Comparison of ENCODE assay signal across 31 cellular contexts in genomic region chr7:33070277-33070676, GRCh38.
"Had no signal": no experiment of that assay in that cellular context is flagged by ENCODE, and none has a peak within 500 bp of the region (broad histone marks: within the 10 kb centered on the region; RNA-seq: fewer than 3 reads in every experiment).

No MANE protein-coding gene starts in this region.

- H3K27ac ChIP-seq: adrenal gland, body of pancreas, esophagus muscularis mucosa, foreskin keratinocyte, gastrocnemius medialis, heart left ventricle had no signal

- ATAC-seq: activated CD4-positive, alpha-beta T cell treated with anti-CD3 and anti-CD28 coated beads for 36 hours; activated CD8-positive, alpha-beta memory T cell treated with anti-CD3 and anti-CD28 coated beads, Interleukin-2, amount 10 ng/mL, durations not matched to agents 7 days and 5 days; activated CD8-positive, alpha-beta T cell treated with anti-CD3 and anti-CD28 coated beads, Interleukin-2, amount 10 ng/mL, durations not matched to agents 7 days and 5 days; activated naive CD8-positive, alpha-beta T cell treated with anti-CD3 and anti-CD28 coated beads, Interleukin-2, amount 50 U/mL, for 24 hours; body of pancreas; effector memory CD8-positive, alpha-beta T cell; foreskin keratinocyte; gastrocnemius medialis; heart left ventricle had no signal

- FAIRE-seq: colon had no signal

- H3K36me3 ChIP-seq: adrenal gland, esophagus muscularis mucosa, gastrocnemius medialis, heart left ventricle had no signal

- H3K4me3 ChIP-seq: adrenal gland, body of pancreas, esophagus muscularis mucosa, gastrocnemius medialis, heart left ventricle had no signal

- DNase-seq: activated CD4-positive, alpha-beta memory T cell treated with anti-CD3 and anti-CD28 coated beads for 36 hours; activated CD4-positive, alpha-beta T cell treated with anti-CD3 and anti-CD28 coated beads for 36 hours; activated CD4-positive, alpha-beta T cell treated with anti-CD3 and anti-CD28 coated beads, Interleukin-2, amount 10 ng/mL, durations not matched to agents 24 days and 14 days; activated CD4-positive, CD25-positive, alpha-beta regulatory T cell; activated CD4-positive, CD25-positive, alpha-beta regulatory T cell treated with anti-CD3 and anti-CD28 coated beads, Interleukin-2, amount 50 U/mL, for 72 hours; activated CD8-positive, alpha-beta memory T cell treated with anti-CD3 and anti-CD28 coated beads, Interleukin-2, amount 10 ng/mL, durations not matched to agents 7 days and 5 days; activated CD8-positive, alpha-beta memory T cell treated with anti-CD3 and anti-CD28 coated beads, Interleukin-2, amount 50 U/mL, for 4 hours; activated CD8-positive, alpha-beta T cell treated with anti-CD3 and anti-CD28 coated beads, Interleukin-2, amount 10 ng/mL, durations not matched to agents 7 days and 5 days; activated effector memory CD4-positive, alpha-beta T cell treated with anti-CD3 and anti-CD28 coated beads, Interleukin-2, amount 50 U/mL, for 16 hours; activated naive CD4-positive, alpha-beta T cell treated with anti-CD3 and anti-CD28 coated beads for 36 hours; activated naive CD8-positive, alpha-beta T cell treated with anti-CD3 and anti-CD28 coated beads for 36 hours; activated naive CD8-positive, alpha-beta T cell treated with anti-CD3 and anti-CD28 coated beads, Interleukin-2, amount 50 U/mL, for 24 hours; activated T-cell treated with anti-CD3 and anti-CD28 coated beads, Interleukin-2, amount 50 U/mL, for 1 hour; activated T-cell treated with anti-CD3 and anti-CD28 coated beads, Interleukin-2, amount 50 U/mL, for 48 hours; adrenal gland; amygdala; aorta; body of pancreas; caudate nucleus; cortex of kidney; dermis blood vessel endothelial cell; effector CD4-positive, alpha-beta T cell; effector memory CD8-positive, alpha-beta T cell; erythroblast; foreskin keratinocyte; gastrocnemius medialis; glutamatergic neuron; heart left ventricle; T1000 had no signal

- H3K4me1 ChIP-seq: body of pancreas, foreskin keratinocyte had no signal

- H3K27me3 ChIP-seq: adrenal gland, body of pancreas, esophagus muscularis mucosa, foreskin keratinocyte, gastrocnemius medialis, heart left ventricle had no signal
